In genomic region chr11:16632295-16633200, GRCh38 we compare ENCODE assay signal across 9 cellular contexts.
A peak's percentile ranks its signal among the peaks of the same experiment; 100 is the strongest.
DNase-seq lines count a peak whose midpoint lies in the region; ATAC-seq and TF ChIP-seq lines count a peak whose summit lies in the region.
"Had no signal": no experiment of that assay in that cellular context is flagged by ENCODE, and none has a peak within 500 bp of the region (broad histone marks: within the 10 kb centered on the region; RNA-seq: fewer than 3 reads in every experiment).

No MANE protein-coding gene starts in this region.

- H2AFZ ChIP-seq in DND-41 (ENCODE audit: low read depth, low read length) (no peak overlapping the region), PC-9 (no peak overlapping the region; the same call in 1 of the 2 replicates), hepatocyte (no peak overlapping the region)

- POLR2A ChIA-PET in HEK293 (lab: Yijun Ruan, JAX): no interaction called here
- POLR2A ChIA-PET in PC-9 (lab: Charles Lee; ENCODE audit: unreplicated experiment): interaction anchor here (0.6 to 0.7 kb wide), 3 partner anchors 43 to 1281 kb away, joined by 3 to 7 read pairs (median 6); no protein-coding TSS in a partner anchor

- no peak overlapping the region for H3K9ac ChIP-seq in DND-41 (ENCODE audit: low read depth, low read length)

- H3K27me3 ChIP-seq in DND-41 (ENCODE audit: insufficient read depth, low read length, poor library complexity): no peaks in the 10 kb centered on the region
- H3K27me3 ChIP-seq in PC-9 (ENCODE audit: insufficient read depth, low read depth): no peaks in the 10 kb centered on the region
- H3K27me3 ChIP-seq in hepatocyte: no peaks in the 10 kb centered on the region
- H3K27me3 ChIP-seq in MG63: no peaks in the 10 kb centered on the region

- no peak overlapping the region for H3K27ac ChIP-seq in DND-41 (ENCODE audit: low read length)
- H3K27ac ChIP-seq in HEK293 (ENCODE audit: extremely low read depth, low read depth, low read length): no peak overlapping the region
- no peak overlapping the region for H3K27ac ChIP-seq in PC-9
- H3K27ac ChIP-seq in hepatocyte: no peak overlapping the region

- CTCF ChIA-PET in HEK293 (lab: Yijun Ruan, JAX) (interaction anchor here (0.6 to 2.6 kb wide), 13 partner anchors 12 to 1263 kb away, joined by 3 to 11 read pairs (median 4); no protein-coding TSS in a partner anchor), PC-9 (lab: Charles Lee) (interaction anchor here (0.9 kb wide), 1 partner anchor 56 kb away, joined by 3 read pairs; no protein-coding TSS in a partner anchor)

- H3K36me3 ChIP-seq in DND-41 (ENCODE audit: insufficient read depth, low read length) (no peaks in the 10 kb centered on the region), HEK293 (ENCODE audit: control insufficient read depth in 2 of 2, insufficient read depth in 1 of 2, low read length in 2 of 2) (no peaks in the 10 kb centered on the region), PC-9 (ENCODE audit: low read depth) (no peaks in the 10 kb centered on the region), hepatocyte (replicated peaks; ENCODE audit: insufficient read depth, low read depth) (no peaks in the 10 kb centered on the region), MG63 (no peaks in the 10 kb centered on the region)

- H4K20me1 ChIP-seq in DND-41 (ENCODE audit: insufficient read depth, low read length): no peaks in the 10 kb centered on the region
- no peaks in the 10 kb centered on the region for H4K20me1 ChIP-seq in PC-9 (ENCODE audit: insufficient read depth)
- H4K20me1 ChIP-seq in hepatocyte (ENCODE audit: insufficient read depth, poor library complexity, severe bottlenecking): no peaks in the 10 kb centered on the region

- intact Hi-C loops in PC-9 (cut with micrococcal nuclease; ENCODE audit: unreplicated experiment): loop anchor here (2.0 kb wide), 2 partner anchors 106 to 152 kb away; partner anchors contain the start of gene C11orf58

- H3K9me2 ChIP-seq in PC-9 (ENCODE audit: insufficient read depth) (no peaks in the 10 kb centered on the region), hepatocyte (replicated peaks; ENCODE audit: insufficient read depth) (no peaks in the 10 kb centered on the region)

- H3K4me3 ChIP-seq in DND-41 (ENCODE audit: low read depth in 1 of 2, low read length in 2 of 2) (no peak overlapping the region), HEK293 (ENCODE audit: low read depth, low read length) (no peak overlapping the region; the same call in 1 of the 2 replicates), PC-9 (no peak overlapping the region), hepatocyte (no peak overlapping the region), MG63 (no peak overlapping the region)

- TF ChIP-seq CTCF in DND-41 (IDR thresholded peaks at IDR 0.05; ENCODE audit: borderline replicate concordance, extremely low read depth, low read length, poor library complexity, severe bottlenecking) (peak; percentile 42), HEK293 (tag by site-specific recombination; IDR thresholded peaks at IDR 0.05) (no peak), PC-9 (conservative IDR thresholded peaks at IDR 0.05) (peak; percentile 67), hepatocyte (IDR thresholded peaks at IDR 0.05; ENCODE audit: poor library complexity) (peak; percentile 52)

- no peak for ATAC-seq in DND-41 (ENCODE audit: insufficient read depth, low read depth)

- DNase-seq in DND-41 (no peak), PC-9 (peak; percentile 28 to 73), hepatocyte (ENCODE audit: low spot score) (peak; percentile 41), COLO668 (lab: John Stamatoyannopoulos, UW; ENCODE audit: unreplicated experiment) (no peak), NCI-H2196 (lab: John Stamatoyannopoulos, UW; ENCODE audit: unreplicated experiment) (no peak), MG63 (no peak), DMS153 (lab: John Stamatoyannopoulos, UW) (no peak)
- DNase-seq: SW 1271 had no signal

- no peaks in the 10 kb centered on the region for H3F3A ChIP-seq in PC-9 (ENCODE audit: insufficient read depth, low read depth)

- H3K79me2 ChIP-seq in DND-41 (ENCODE audit: insufficient read depth, low read length) (no peaks in the 10 kb centered on the region), PC-9 (ENCODE audit: low read depth) (no peaks in the 10 kb centered on the region), hepatocyte (no peaks in the 10 kb centered on the region)

- BruUV-seq in PC-9 (replicated peaks; lab: Mats Ljungman, UMichigan): no TSS peak

- no peak overlapping the region for H3K4me2 ChIP-seq in DND-41 (ENCODE audit: insufficient read depth, low read length)
- peak overlapping the region; percentile 55 for H3K4me2 ChIP-seq in PC-9
- no peak overlapping the region for H3K4me2 ChIP-seq in hepatocyte

- H3K4me1 ChIP-seq in DND-41 (ENCODE audit: insufficient read depth, low read length): no peaks in the 10 kb centered on the region
- H3K4me1 ChIP-seq in HEK293 (ENCODE audit: control insufficient read depth, insufficient read depth, low read length): no peaks in the 10 kb centered on the region
- peaks cover 6% of the 10 kb centered on the region; the same call in 1 of the 2 replicates for H3K4me1 ChIP-seq in PC-9 (replicated peaks; ENCODE audit: insufficient read depth)
- no peaks in the 10 kb centered on the region for H3K4me1 ChIP-seq in hepatocyte (ENCODE audit: insufficient read depth)

- H3K9me3 ChIP-seq in DND-41 (ENCODE audit: insufficient read depth, low read length, severe bottlenecking): peaks cover 2% of the 10 kb centered on the region
- no peaks in the 10 kb centered on the region for H3K9me3 ChIP-seq in HEK293 (ENCODE audit: control insufficient read depth, insufficient read depth, low read depth, low read length)
- no peaks in the 10 kb centered on the region for H3K9me3 ChIP-seq in PC-9 (ENCODE audit: insufficient read depth, low read depth)
- no peaks in the 10 kb centered on the region for H3K9me3 ChIP-seq in hepatocyte (ENCODE audit: low read depth)
- no peaks in the 10 kb centered on the region for H3K9me3 ChIP-seq in MG63

- 87% methylated on average over 9 of the region's 9 CpGs for WGBS in hepatocyte (ENCODE audit: low lambda C conversion rate, missing lambda C conversion rate)

TF ChIP-seq in HEK293, 187 proteins besides CTCF, POLR2A, EP300 and RAD21:
- TF ChIP-seq GLI2 (tag by site-specific recombination; IDR thresholded peaks at IDR 0.05; ENCODE audit: borderline replicate concordance, low read depth) (no peak), ZNF654 (tag by site-specific recombination; IDR thresholded peaks at IDR 0.05; ENCODE audit: low read depth) (peak; percentile 47)

Comparison
In these comparisons a context has a peak if more than half of its experiments do, and no peak if none do; other contexts are left out.
1. DNase-seq: peak in PC-9 (2 of 2) and hepatocyte (single experiment); none in DND-41 (single experiment), COLO668 (single experiment), NCI-H2196 (single experiment), MG63 (single experiment) and DMS153 (single experiment).